ENCODE assay signal across 27 cellular contexts in the genomic region with DNA sequence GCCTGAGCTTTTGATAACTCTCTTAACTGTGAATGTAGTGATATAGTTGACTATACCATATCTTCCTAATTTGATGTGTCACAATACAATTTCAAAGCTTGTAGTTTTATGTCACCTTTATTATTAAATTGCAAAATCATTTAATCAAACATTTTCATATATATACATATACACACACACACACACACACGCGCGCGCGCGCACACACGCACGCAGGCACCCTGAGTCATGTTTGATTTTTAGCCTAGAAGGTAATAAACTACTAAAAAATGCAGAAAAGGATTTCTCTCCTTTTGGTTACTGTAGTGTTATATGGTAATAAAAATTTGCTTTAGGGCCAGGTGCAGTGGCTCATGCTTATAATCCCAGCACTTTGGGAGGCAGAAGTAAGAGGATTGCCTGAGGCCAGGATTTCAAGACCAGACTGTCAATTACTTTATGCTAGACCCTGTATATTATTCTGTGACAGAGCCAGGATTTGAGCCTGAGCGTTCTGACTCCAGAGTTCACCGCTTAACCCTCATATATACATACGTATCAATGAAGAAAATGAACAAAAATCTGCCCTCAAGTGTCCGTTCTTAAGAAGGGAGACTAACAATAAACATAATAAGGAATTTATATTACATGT.
"Had no signal": no experiment of that assay in that cellular context is flagged by ENCODE, and none has a peak within 500 bp of the region (broad histone marks: within the 10 kb centered on the region; RNA-seq: fewer than 3 reads in every experiment).

No MANE protein-coding gene starts in this region.

- H3K4me3 ChIP-seq: ascending aorta, SJCRH30, SK-N-MC had no signal

- H3K27me3 Mint-ChIP-seq: activated CD4-positive, alpha-beta memory T cell treated with anti-CD3 and anti-CD28 coated beads for 36 hours; activated naive CD8-positive, alpha-beta T cell treated with anti-CD3 and anti-CD28 coated beads for 36 hours had no signal

- H3K27ac Mint-ChIP-seq: activated CD4-positive, alpha-beta memory T cell treated with anti-CD3 and anti-CD28 coated beads for 36 hours; activated naive CD8-positive, alpha-beta T cell treated with anti-CD3 and anti-CD28 coated beads for 36 hours had no signal

- H3K4me1 Mint-ChIP-seq: activated naive CD8-positive, alpha-beta T cell treated with anti-CD3 and anti-CD28 coated beads for 36 hours had no signal

- DNase-seq: activated CD4-positive, alpha-beta memory T cell treated with anti-CD3 and anti-CD28 coated beads for 36 hours; activated CD4-positive, alpha-beta T cell treated with anti-CD3 and anti-CD28 coated beads, Interleukin-2, amount 50 U/mL, for 1 hour; activated CD8-positive, alpha-beta memory T cell treated with anti-CD3 and anti-CD28 coated beads, Interleukin-2, amount 50 U/mL, for 4 hours; activated effector memory CD4-positive, alpha-beta T cell treated with anti-CD3 and anti-CD28 coated beads, Interleukin-2, amount 50 U/mL, for 16 hours; activated naive CD4-positive, alpha-beta T cell; activated naive CD4-positive, alpha-beta T cell treated with anti-CD3 and anti-CD28 coated beads, Interleukin-2, amount 50 U/mL, for 16 hours; activated naive CD8-positive, alpha-beta T cell treated with anti-CD3 and anti-CD28 coated beads for 36 hours; activated T-cell treated with anti-CD3 and anti-CD28 coated beads for 4 hours; activated T-cell treated with anti-CD3 and anti-CD28 coated beads, Interleukin-2, amount 50 U/mL, for 4 hours; amniotic stem cell; Kasumi-1; KG1; NCI-H1092 treated with DMSO at 0.1 percent for 48 hours; NCI-H146; NCI-H187; NCI-H2029 treated with DMSO at 0.1 percent for 48 hours; NCI-H2107; NCI-H2171; NCI-H510A; NCI-H526; NCI-H774; SHP77; SJCRH30; T1000 had no signal

- H3K4me1 ChIP-seq: SJCRH30 had no signal

- ATAC-seq: activated T-cell treated with anti-CD3 and anti-CD28 coated beads, Interleukin-2, amount 50 U/mL, for 4 hours; Panc1 had no signal

- H3K9me3 ChIP-seq: ascending aorta, SJCRH30 had no signal

- H3K27me3 ChIP-seq: ascending aorta, SJCRH30 had no signal

- H3K9me3 Mint-ChIP-seq: activated CD4-positive, alpha-beta memory T cell treated with anti-CD3 and anti-CD28 coated beads for 36 hours; activated naive CD8-positive, alpha-beta T cell treated with anti-CD3 and anti-CD28 coated beads for 36 hours; activated T-cell treated with anti-CD3 and anti-CD28 coated beads, Interleukin-2, amount 50 U/mL, for 4 hours had no signal

- H3K4me3 Mint-ChIP-seq: activated CD4-positive, alpha-beta memory T cell treated with anti-CD3 and anti-CD28 coated beads for 36 hours; activated naive CD8-positive, alpha-beta T cell treated with anti-CD3 and anti-CD28 coated beads for 36 hours; activated T-cell treated with anti-CD3 and anti-CD28 coated beads, Interleukin-2, amount 50 U/mL, for 4 hours had no signal

- H3K27ac ChIP-seq: ascending aorta, SJCRH30, SK-N-MC had no signal
